ENCODE assay signal across 1 cellular context in the genomic region with DNA sequence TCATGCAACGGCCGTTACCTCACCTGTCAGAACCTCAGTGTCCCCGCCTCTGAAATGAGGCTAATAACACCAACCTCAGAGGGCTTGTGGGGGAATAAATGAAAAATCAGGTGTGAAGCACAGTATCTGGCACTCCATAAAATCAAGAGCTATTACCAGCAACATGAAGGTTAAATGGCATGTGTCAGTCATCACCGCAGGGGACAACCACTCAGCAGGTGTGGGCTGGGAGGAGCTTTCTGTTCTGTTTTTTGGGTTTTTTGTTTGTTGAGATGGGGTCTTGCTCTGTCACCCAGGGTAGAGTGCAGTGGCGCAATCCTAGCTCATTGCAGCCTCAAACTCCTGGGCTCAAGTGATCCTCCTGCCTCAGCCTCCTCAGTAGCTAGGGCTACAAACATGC.
TF ChIP-seq lines count a peak whose summit lies in the region.

No MANE protein-coding gene starts in this region.

TF ChIP-seq in GM23338, 12 proteins besides CTCF, POLR2A, EP300 and RAD21:
- TF ChIP-seq ZNF114 (CRISPR knock-in tag; IDR thresholded peaks at IDR 0.05) (no peak), CREB1 (CRISPR knock-in tag; IDR thresholded peaks at IDR 0.05; ENCODE audit: low read depth) (no peak), NANOG (IDR thresholded peaks at IDR 0.05; ENCODE audit: borderline replicate concordance) (no peak), JUNB (IDR thresholded peaks at IDR 0.05; ENCODE audit: unreplicated experiment) (no peak), ZNF331 (CRISPR knock-in tag; IDR thresholded peaks at IDR 0.05; ENCODE audit: low read depth) (no peak), STAT1 (IDR thresholded peaks at IDR 0.05; ENCODE audit: unreplicated experiment) (no peak), POLR2AphosphoS5 (IDR thresholded peaks at IDR 0.05; ENCODE audit: low read depth) (no peak), EZH2 (IDR thresholded peaks at IDR 0.05; ENCODE audit: low read depth, unreplicated experiment) (no peak), EZH2phosphoT487 (IDR thresholded peaks at IDR 0.05; ENCODE audit: unreplicated experiment) (no peak)
- TF ChIP-seq, protein P1, sequence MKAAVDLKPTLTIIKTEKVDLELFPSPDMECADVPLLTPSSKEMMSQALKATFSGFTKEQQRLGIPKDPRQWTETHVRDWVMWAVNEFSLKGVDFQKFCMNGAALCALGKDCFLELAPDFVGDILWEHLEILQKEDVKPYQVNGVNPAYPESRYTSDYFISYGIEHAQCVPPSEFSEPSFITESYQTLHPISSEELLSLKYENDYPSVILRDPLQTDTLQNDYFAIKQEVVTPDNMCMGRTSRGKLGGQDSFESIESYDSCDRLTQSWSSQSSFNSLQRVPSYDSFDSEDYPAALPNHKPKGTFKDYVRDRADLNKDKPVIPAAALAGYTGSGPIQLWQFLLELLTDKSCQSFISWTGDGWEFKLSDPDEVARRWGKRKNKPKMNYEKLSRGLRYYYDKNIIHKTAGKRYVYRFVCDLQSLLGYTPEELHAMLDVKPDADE (IDR thresholded peaks at IDR 0.05), result no peak
- TF ChIP-seq, protein P2, sequence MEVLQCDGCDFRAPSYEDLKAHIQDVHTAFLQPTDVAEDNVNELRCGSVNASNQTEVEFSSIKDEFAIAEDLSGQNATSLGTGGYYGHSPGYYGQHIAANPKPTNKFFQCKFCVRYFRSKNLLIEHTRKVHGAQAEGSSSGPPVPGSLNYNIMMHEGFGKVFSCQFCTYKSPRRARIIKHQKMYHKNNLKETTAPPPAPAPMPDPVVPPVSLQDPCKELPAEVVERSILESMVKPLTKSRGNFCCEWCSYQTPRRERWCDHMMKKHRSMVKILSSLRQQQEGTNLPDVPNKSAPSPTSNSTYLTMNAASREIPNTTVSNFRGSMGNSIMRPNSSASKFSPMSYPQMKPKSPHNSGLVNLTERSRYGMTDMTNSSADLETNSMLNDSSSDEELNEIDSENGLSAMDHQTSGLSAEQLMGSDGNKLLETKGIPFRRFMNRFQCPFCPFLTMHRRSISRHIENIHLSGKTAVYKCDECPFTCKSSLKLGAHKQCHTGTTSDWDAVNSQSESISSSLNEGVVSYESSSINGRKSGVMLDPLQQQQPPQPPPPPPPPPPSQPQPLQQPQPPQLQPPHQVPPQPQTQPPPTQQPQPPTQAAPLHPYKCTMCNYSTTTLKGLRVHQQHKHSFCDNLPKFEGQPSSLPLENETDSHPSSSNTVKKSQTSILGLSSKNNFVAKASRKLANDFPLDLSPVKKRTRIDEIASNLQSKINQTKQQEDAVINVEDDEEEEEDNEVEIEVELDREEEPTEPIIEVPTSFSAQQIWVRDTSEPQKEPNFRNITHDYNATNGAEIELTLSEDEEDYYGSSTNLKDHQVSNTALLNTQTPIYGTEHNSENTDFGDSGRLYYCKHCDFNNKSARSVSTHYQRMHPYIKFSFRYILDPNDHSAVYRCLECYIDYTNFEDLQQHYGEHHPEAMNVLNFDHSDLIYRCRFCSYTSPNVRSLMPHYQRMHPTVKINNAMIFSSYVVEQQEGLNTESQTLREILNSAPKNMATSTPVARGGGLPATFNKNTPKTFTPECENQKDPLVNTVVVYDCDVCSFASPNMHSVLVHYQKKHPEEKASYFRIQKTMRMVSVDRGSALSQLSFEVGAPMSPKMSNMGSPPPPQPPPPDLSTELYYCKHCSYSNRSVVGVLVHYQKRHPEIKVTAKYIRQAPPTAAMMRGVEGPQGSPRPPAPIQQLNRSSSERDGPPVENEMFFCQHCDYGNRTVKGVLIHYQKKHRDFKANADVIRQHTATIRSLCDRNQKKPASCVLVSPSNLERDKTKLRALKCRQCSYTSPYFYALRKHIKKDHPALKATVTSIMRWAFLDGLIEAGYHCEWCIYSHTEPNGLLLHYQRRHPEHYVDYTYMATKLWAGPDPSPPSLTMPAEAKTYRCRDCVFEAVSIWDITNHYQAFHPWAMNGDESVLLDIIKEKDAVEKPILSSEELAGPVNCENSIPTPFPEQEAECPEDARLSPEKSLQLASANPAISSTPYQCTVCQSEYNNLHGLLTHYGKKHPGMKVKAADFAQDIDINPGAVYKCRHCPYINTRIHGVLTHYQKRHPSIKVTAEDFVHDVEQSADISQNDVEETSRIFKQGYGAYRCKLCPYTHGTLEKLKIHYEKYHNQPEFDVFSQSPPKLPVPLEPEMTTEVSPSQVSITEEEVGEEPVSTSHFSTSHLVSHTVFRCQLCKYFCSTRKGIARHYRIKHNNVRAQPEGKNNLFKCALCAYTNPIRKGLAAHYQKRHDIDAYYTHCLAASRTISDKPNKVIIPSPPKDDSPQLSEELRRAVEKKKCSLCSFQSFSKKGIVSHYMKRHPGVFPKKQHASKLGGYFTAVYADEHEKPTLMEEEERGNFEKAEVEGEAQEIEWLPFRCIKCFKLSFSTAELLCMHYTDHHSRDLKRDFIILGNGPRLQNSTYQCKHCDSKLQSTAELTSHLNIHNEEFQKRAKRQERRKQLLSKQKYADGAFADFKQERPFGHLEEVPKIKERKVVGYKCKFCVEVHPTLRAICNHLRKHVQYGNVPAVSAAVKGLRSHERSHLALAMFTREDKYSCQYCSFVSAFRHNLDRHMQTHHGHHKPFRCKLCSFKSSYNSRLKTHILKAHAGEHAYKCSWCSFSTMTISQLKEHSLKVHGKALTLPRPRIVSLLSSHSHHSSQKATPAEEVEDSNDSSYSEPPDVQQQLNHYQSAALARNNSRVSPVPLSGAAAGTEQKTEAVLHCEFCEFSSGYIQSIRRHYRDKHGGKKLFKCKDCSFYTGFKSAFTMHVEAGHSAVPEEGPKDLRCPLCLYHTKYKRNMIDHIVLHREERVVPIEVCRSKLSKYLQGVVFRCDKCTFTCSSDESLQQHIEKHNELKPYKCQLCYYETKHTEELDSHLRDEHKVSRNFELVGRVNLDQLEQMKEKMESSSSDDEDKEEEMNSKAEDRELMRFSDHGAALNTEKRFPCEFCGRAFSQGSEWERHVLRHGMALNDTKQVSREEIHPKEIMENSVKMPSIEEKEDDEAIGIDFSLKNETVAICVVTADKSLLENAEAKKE (CRISPR knock-in tag; IDR thresholded peaks at IDR 0.05), result no peak
- TF ChIP-seq, protein P3, sequence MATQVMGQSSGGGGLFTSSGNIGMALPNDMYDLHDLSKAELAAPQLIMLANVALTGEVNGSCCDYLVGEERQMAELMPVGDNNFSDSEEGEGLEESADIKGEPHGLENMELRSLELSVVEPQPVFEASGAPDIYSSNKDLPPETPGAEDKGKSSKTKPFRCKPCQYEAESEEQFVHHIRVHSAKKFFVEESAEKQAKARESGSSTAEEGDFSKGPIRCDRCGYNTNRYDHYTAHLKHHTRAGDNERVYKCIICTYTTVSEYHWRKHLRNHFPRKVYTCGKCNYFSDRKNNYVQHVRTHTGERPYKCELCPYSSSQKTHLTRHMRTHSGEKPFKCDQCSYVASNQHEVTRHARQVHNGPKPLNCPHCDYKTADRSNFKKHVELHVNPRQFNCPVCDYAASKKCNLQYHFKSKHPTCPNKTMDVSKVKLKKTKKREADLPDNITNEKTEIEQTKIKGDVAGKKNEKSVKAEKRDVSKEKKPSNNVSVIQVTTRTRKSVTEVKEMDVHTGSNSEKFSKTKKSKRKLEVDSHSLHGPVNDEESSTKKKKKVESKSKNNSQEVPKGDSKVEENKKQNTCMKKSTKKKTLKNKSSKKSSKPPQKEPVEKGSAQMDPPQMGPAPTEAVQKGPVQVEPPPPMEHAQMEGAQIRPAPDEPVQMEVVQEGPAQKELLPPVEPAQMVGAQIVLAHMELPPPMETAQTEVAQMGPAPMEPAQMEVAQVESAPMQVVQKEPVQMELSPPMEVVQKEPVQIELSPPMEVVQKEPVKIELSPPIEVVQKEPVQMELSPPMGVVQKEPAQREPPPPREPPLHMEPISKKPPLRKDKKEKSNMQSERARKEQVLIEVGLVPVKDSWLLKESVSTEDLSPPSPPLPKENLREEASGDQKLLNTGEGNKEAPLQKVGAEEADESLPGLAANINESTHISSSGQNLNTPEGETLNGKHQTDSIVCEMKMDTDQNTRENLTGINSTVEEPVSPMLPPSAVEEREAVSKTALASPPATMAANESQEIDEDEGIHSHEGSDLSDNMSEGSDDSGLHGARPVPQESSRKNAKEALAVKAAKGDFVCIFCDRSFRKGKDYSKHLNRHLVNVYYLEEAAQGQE (IDR thresholded peaks at IDR 0.05; ENCODE audit: unreplicated experiment), result no peak
